24 cellular contexts compared by ENCODE assay signal in genomic region chr3:197504239-197505191, GRCh38. TPM values are rescaled to one million over a fixed set of nuclear protein-coding genes. Genes with fewer than 3 reads are reported as not detected.
DNase-seq lines count a peak whose midpoint lies in the region; ATAC-seq and TF ChIP-seq lines count a peak whose summit lies in the region.
"Had no signal": no experiment of that assay in that cellular context is flagged by ENCODE, and none has a peak within 500 bp of the region (broad histone marks: within the 10 kb centered on the region; RNA-seq: fewer than 3 reads in every experiment).

No MANE protein-coding gene starts in this region.

- peaks cover 4% of the 10 kb centered on the region for H3K9me3 Mint-ChIP-seq in type B pancreatic cell
- H3K9me3 Mint-ChIP-seq: activated naive CD4-positive, alpha-beta T cell treated with anti-CD3 and anti-CD28 coated beads, Interleukin-2, amount 50 U/mL, for 72 hours; stimulated activated effector memory CD8-positive, alpha-beta T cell treated with anti-CD3 and anti-CD28 coated beads, Interleukin-12 subunit alpha, Interleukin-12 subunit beta, amount 100 ng/mL, for 72 hours had no signal

- no peaks in the 10 kb centered on the region for H3F3A ChIP-seq in SK-N-SH (replicated peaks; ENCODE audit: insufficient read depth)

- peaks cover 3% of the 10 kb centered on the region for H3K27me3 Mint-ChIP-seq in type B pancreatic cell

- peak; percentile 25 for TF ChIP-seq RAD21 in SK-N-SH (IDR thresholded peaks at IDR 0.05; ENCODE audit: low read length)

- no peaks in the 10 kb centered on the region for H3K9me3 ChIP-seq in SK-N-SH
- H3K9me3 ChIP-seq: ascending aorta, mucosa of descending colon, prostate gland, suprapubic skin had no signal

- H3K79me1 ChIP-seq in mesendoderm (ENCODE audit: low read length): no peaks in the 10 kb centered on the region

- H3K9ac ChIP-seq in SK-N-SH (no peak overlapping the region), mesendoderm (ENCODE audit: low read length) (no peak overlapping the region)
- H3K9ac ChIP-seq: KMS-11 had no signal

- H3K9me2 ChIP-seq in SK-N-SH: no peaks in the 10 kb centered on the region

- POLR2A ChIA-PET in SK-N-SH (lab: Yijun Ruan, JAX): interaction anchor here (1.2 to 2.5 kb wide), 3 partner anchors 14 to 38 kb away, joined by 3 to 15 read pairs (median 3); no protein-coding TSS in a partner anchor

- peaks cover 27% of the 10 kb centered on the region for H3K4me1 Mint-ChIP-seq in type B pancreatic cell (ENCODE audit: unreplicated experiment)

- no peak overlapping the region for H2BK15ac ChIP-seq in mesendoderm (replicated peaks; ENCODE audit: low read depth)

- H3K4me1 ChIP-seq in SK-N-SH (ENCODE audit: control insufficient read depth in 1 of 2, insufficient read depth in 2 of 2, low read depth in 1 of 2, low read length in 1 of 2) (peaks cover 0 to 52% of the 10 kb centered on the region in 2 experiments; a peak in 2 of 4 replicates), mesendoderm (ENCODE audit: control insufficient read depth, low read depth, low read length) (peaks cover 1% of the 10 kb centered on the region)
- H3K4me1 ChIP-seq: ascending aorta, prostate gland had no signal

- no peak overlapping the region for H4K8ac ChIP-seq in mesendoderm (ENCODE audit: low read depth, low read length)

- H3K4ac ChIP-seq in mesendoderm (ENCODE audit: low read depth, low read length): no peak overlapping the region

- H3K23ac ChIP-seq in mesendoderm (ENCODE audit: low read length): no peak overlapping the region

- H3K36me3 ChIP-seq in SK-N-SH (replicated peaks in 1 of 2; ENCODE audit: control insufficient read depth in 1 of 2, insufficient read depth in 2 of 2, low read length in 1 of 2) (no peaks in the 10 kb centered on the region), mesendoderm (ENCODE audit: control insufficient read depth, insufficient read depth, low read length) (no peaks in the 10 kb centered on the region)
- H3K36me3 ChIP-seq: ascending aorta, prostate gland, suprapubic skin had no signal

- WGBS in SK-N-SH (ENCODE audit: low lambda C conversion rate): 69% methylated on average over 22 of the region's 22 CpGs
- WGBS in mesendoderm (ENCODE audit: extremely low coverage, insufficient coverage, low lambda C conversion rate): no CpG with 5 or more reads among the region's 22 CpGs

- no peak overlapping the region for H3K18ac ChIP-seq in mesendoderm (ENCODE audit: low read length)

- no peak overlapping the region for H2BK5ac ChIP-seq in mesendoderm (ENCODE audit: low read length)

- H2AK5ac ChIP-seq in mesendoderm (ENCODE audit: low read length): no peak overlapping the region

- peak in 1 of 2 experiments; percentile 73; a peak in 2 of 4 replicates for TF ChIP-seq EP300 in SK-N-SH (IDR thresholded peaks at IDR 0.05; ENCODE audit: borderline replicate concordance in 1 of 2, low read depth in 1 of 2, low read length in 1 of 2)

- H3K36me3 Mint-ChIP-seq in type B pancreatic cell: no peaks in the 10 kb centered on the region
- H3K36me3 Mint-ChIP-seq: activated naive CD4-positive, alpha-beta T cell treated with anti-CD3 and anti-CD28 coated beads, Interleukin-2, amount 50 U/mL, for 72 hours; stimulated activated effector memory CD8-positive, alpha-beta T cell treated with anti-CD3 and anti-CD28 coated beads, Interleukin-12 subunit alpha, Interleukin-12 subunit beta, amount 100 ng/mL, for 72 hours had no signal

- DNase-seq in SK-N-SH (peak; percentile 86), epidermal melanocyte (ENCODE audit: insufficient read length, low spot score) (peak; percentile 63), mesendoderm (no peak), type B pancreatic cell (ENCODE audit: extremely low spot score, unreplicated experiment) (no peak), cerebellar cortex (ENCODE audit: low spot score) (no peak), NCI-H1092 treated with DMSO at 0.1 percent for 48 hours (lab: John Stamatoyannopoulos, UW) (no peak)
- DNase-seq: activated CD4-positive, alpha-beta T cell treated with anti-CD3 and anti-CD28 coated beads, Interleukin-2, amount 50 U/mL, for 1 hour; DND-41; effector memory CD4-positive, alpha-beta T cell; mucosa of descending colon; MV-4-11; NCI-H187 treated with DMSO at 0.1 percent for 48 hours; NCI-H748 treated with DMSO at 0.1 percent for 48 hours; OCI-M1; SHP77; stimulated activated CD4-positive, alpha-beta T cell treated with anti-CD3 and anti-CD28 coated beads, Interleukin-2, amount 100 ng/mL, for 24 hours; T-helper 1 cell had no signal

- H3K4me3 ChIP-seq in SK-N-SH (ENCODE audit: low read depth in 2 of 2, low read length in 1 of 2) (no peak overlapping the region), mesendoderm (ENCODE audit: low read length) (no peak overlapping the region)
- H3K4me3 ChIP-seq: ascending aorta, mucosa of descending colon, prostate gland, suprapubic skin had no signal

- CTCF ChIA-PET in SK-N-SH (lab: Yijun Ruan, JAX): interaction anchor here (0.6 to 9.6 kb wide), 9 partner anchors 9 to 535 kb away, joined by 3 to 110 read pairs (median 3); no protein-coding TSS in a partner anchor

- H3K79me2 ChIP-seq in SK-N-SH (ENCODE audit: insufficient read depth): no peaks in the 10 kb centered on the region
- no peaks in the 10 kb centered on the region for H3K79me2 ChIP-seq in mesendoderm (ENCODE audit: control insufficient read depth, insufficient read depth, low read length)

- no peak overlapping the region for H4K5ac ChIP-seq in mesendoderm (ENCODE audit: low read length)

- TF ChIP-seq CTCF in SK-N-SH (IDR thresholded peaks at IDR 0.05) (no peak), type B pancreatic cell (conservative IDR thresholded peaks at IDR 0.05) (no peak)

- no peak overlapping the region for H2AFZ ChIP-seq in SK-N-SH (ENCODE audit: low read depth)

- peak overlapping the region; percentile 49 for H3K4me3 Mint-ChIP-seq in type B pancreatic cell
- H3K4me3 Mint-ChIP-seq: stimulated activated effector memory CD8-positive, alpha-beta T cell treated with anti-CD3 and anti-CD28 coated beads, Interleukin-12 subunit alpha, Interleukin-12 subunit beta, amount 100 ng/mL, for 72 hours had no signal

- H4K20me1 ChIP-seq in SK-N-SH (ENCODE audit: insufficient read depth): no peaks in the 10 kb centered on the region

- ATAC-seq in HG03439 (IDR thresholded peaks at IDR 0.05; ENCODE audit: unreplicated experiment): no peak
- ATAC-seq: activated naive CD4-positive, alpha-beta T cell treated with anti-CD3 and anti-CD28 coated beads, Interleukin-2, amount 50 U/mL, for 72 hours; mucosa of descending colon; stimulated activated effector memory CD8-positive, alpha-beta T cell treated with anti-CD3 and anti-CD28 coated beads, Interleukin-12 subunit alpha, Interleukin-12 subunit beta, amount 100 ng/mL, for 72 hours had no signal

- peak overlapping the region; percentile 53 for H3K27ac Mint-ChIP-seq in type B pancreatic cell
- H3K27ac Mint-ChIP-seq: stimulated activated effector memory CD8-positive, alpha-beta T cell treated with anti-CD3 and anti-CD28 coated beads, Interleukin-12 subunit alpha, Interleukin-12 subunit beta, amount 100 ng/mL, for 72 hours had no signal

- no peak overlapping the region for H3K4me2 ChIP-seq in SK-N-SH
- no peak overlapping the region for H3K4me2 ChIP-seq in mesendoderm (ENCODE audit: low read length)
- H3K4me2 ChIP-seq: KMS-11 had no signal

- H3K27me3 ChIP-seq in SK-N-SH (ENCODE audit: insufficient read depth): no peaks in the 10 kb centered on the region
- H3K27me3 ChIP-seq in mesendoderm (ENCODE audit: insufficient read depth, low read length, poor library complexity): no peaks in the 10 kb centered on the region
- H3K27me3 ChIP-seq: ascending aorta, suprapubic skin had no signal

- no peak overlapping the region for H2BK120ac ChIP-seq in mesendoderm (ENCODE audit: low read depth, low read length)

- peak overlapping the region in 1 of 2 experiments; percentile 79; a peak in 2 of 4 replicates for H3K27ac ChIP-seq in SK-N-SH (ENCODE audit: low read depth in 2 of 2, low read length in 1 of 2)
- no peak overlapping the region for H3K27ac ChIP-seq in mesendoderm (ENCODE audit: low read depth, low read length)
- H3K27ac ChIP-seq: ascending aorta, KMS-11, prostate gland had no signal

- peak overlapping the region; percentile 15 for H3K56ac ChIP-seq in mesendoderm (ENCODE audit: low read length)

TF ChIP-seq in SK-N-SH, 30 proteins besides CTCF, POLR2A, EP300 and RAD21:
- TF ChIP-seq CHD2 (IDR thresholded peaks at IDR 0.05; ENCODE audit: low read length, partially characterized antibody) (peak; percentile 22), RCOR1 (IDR thresholded peaks at IDR 0.05; ENCODE audit: low read length) (no peak), MAX (IDR thresholded peaks at IDR 0.05; ENCODE audit: low read depth) (no peak), USF1 (IDR thresholded peaks at IDR 0.05; ENCODE audit: borderline replicate concordance, low read depth) (no peak; the same call in 1 of the 2 replicates), ELF1 (IDR thresholded peaks at IDR 0.05) (no peak), EZH2phosphoT487 (IDR thresholded peaks at IDR 0.05; ENCODE audit: borderline replicate concordance, low read depth) (no peak), POLR2AphosphoS5 (IDR thresholded peaks at IDR 0.05; ENCODE audit: low read depth, low read length) (no peak), MXI1 (IDR thresholded peaks at IDR 0.05; ENCODE audit: low read depth, low read length) (peak; percentile 75; the same call in 1 of the 2 replicates), TEAD4 (IDR thresholded peaks at IDR 0.05; ENCODE audit: borderline replicate concordance, insufficient read depth) (no peak), GATA2 (CRISPR knock-in tag; IDR thresholded peaks at IDR 0.05) (no peak), FOXM1 (IDR thresholded peaks at IDR 0.05; ENCODE audit: low read depth) (no peak)

RNA-seq across cellular contexts. Expression of gene BDH1, which starts 51.3 kb away (rescaled TPM):
- 19.7 and 19.8 TPM in 2 replicates for polyA plus RNA-seq in SK-N-SH (2012; rRNA removed)
- polyA plus RNA-seq in SK-N-SH (2012; cell fraction: cytosol; rRNA removed): 11.1 and 16.2 TPM in 2 replicates
- polyA plus RNA-seq in SK-N-SH (2012; cell fraction: nucleus; rRNA removed): 52.5 and 53.5 TPM in 2 replicates
- 7.9 TPM for polyA plus RNA-seq in mesendoderm (2013, experiment 1 of 2)
- polyA plus RNA-seq in mesendoderm (2013, experiment 2 of 2): 8.5 TPM
- 32.0 and 56.1 TPM in 2 replicates for total RNA-seq in type B pancreatic cell (ENCODE audit: low replicate concordance)
- total RNA-seq: ascending aorta had no signal

Comparison
In these comparisons a context has a peak if more than half of its experiments do, and no peak if none do; other contexts are left out.
1. DNase-seq: peak in SK-N-SH (single experiment) and epidermal melanocyte (single experiment); none in mesendoderm (single experiment), type B pancreatic cell (single experiment), cerebellar cortex (single experiment) and NCI-H1092 treated with DMSO at 0.1 percent for 48 hours (single experiment).